8 cellular contexts compared by ENCODE assay signal in genomic region chr18:48230459-48231113, GRCh38.
A peak's percentile ranks its signal among the peaks of the same experiment; 100 is the strongest.
DNase-seq lines count a peak whose midpoint lies in the region; ATAC-seq and TF ChIP-seq lines count a peak whose summit lies in the region.

No MANE protein-coding gene starts in this region.

- no peak overlapping the region for H3K4me3 ChIP-seq in GM06990 (replicated peaks; ENCODE audit: low read depth, low read length)

- ATAC-seq in HG03280 (IDR thresholded peaks at IDR 0.05; ENCODE audit: unreplicated experiment) (no peak), GM21576 (IDR thresholded peaks at IDR 0.05; ENCODE audit: unreplicated experiment) (no peak)

- DNase-seq in A172 (ENCODE audit: low spot score) = peak; percentile 57
- no peak for DNase-seq in GM06990 (ENCODE audit: extremely low read depth, insufficient read length)
- peak; percentile 63 to 88 (median 72) for DNase-seq in NCI-H1417 (lab: John Stamatoyannopoulos, UW)
- peak; percentile 60 for DNase-seq in SW480 (ENCODE audit: low spot score)
- DNase-seq in globus pallidus (ENCODE audit: low spot score) = peak; percentile 57
- DNase-seq in renal cortical epithelial cell (ENCODE audit: low read depth) = peak; percentile 45

- peak; percentile 60 for TF ChIP-seq CTCF in GM06990 (IDR thresholded peaks at IDR 0.05; ENCODE audit: insufficient read depth, low read length, poor library complexity, severe bottlenecking)

- no peaks in the 10 kb centered on the region; the same call in none of the 2 replicates for H3K27me3 ChIP-seq in GM06990 (replicated peaks; ENCODE audit: control insufficient read depth, insufficient read depth, low read length)

- no peaks in the 10 kb centered on the region for H3K36me3 ChIP-seq in GM06990 (ENCODE audit: control insufficient read depth, insufficient read depth, low read length)
